ENCODE assay signal across 16 cellular contexts in the genomic region with DNA sequence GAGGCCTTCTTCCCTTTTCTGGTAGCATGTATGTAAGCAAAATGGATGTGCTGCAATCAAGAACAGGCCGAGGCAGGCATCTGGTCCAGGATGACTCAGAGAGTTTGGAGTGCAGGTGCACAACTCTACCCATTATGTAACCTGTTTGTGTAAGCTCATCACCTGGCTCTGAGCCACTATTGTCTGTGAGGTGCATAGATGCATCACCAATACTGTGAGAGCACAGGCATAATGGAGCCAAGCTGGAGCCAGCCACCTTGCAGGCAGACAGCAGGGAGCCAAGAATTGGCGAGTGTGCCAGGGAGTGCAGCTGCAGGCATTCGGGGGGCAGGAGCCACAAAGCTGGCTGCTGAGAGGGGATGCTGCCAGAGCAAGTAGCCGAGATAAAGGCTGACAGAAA.
DNase-seq lines count a peak whose midpoint lies in the region.
"Had no signal": no experiment of that assay in that cellular context is flagged by ENCODE, and none has a peak within 500 bp of the region (broad histone marks: within the 10 kb centered on the region; RNA-seq: fewer than 3 reads in every experiment).

No MANE protein-coding gene starts in this region.

- peak; percentile 19 for DNase-seq in NCI-H1694 (lab: John Stamatoyannopoulos, UW)
- DNase-seq in NCI-H1694 treated with DMSO at 0.1 percent for 48 hours (lab: John Stamatoyannopoulos, UW) = no peak
- peak; percentile 5 for DNase-seq in NAMALWA (ENCODE audit: low spot score)
- DNase-seq in NCI-H69 (lab: John Stamatoyannopoulos, UW) = peak; percentile 86
- DNase-seq in iris pigment epithelial cell (ENCODE audit: low read depth) = peak; percentile 1
- no peak for DNase-seq in T-helper 9 cell
- DNase-seq in iPS-NIHi11 (ENCODE audit: low spot score) = no peak
- no peak for DNase-seq in D341Med (ENCODE audit: low spot score)
- DNase-seq: activated CD4-positive, alpha-beta T cell treated with anti-CD3 and anti-CD28 coated beads for 36 hours; activated naive CD8-positive, alpha-beta T cell treated with anti-CD3 and anti-CD28 coated beads, Interleukin-2, amount 50 U/mL, for 24 hours; activated T-cell treated with anti-CD3 and anti-CD28 coated beads, Interleukin-2, amount 50 U/mL, for 1 hour; effector memory CD8-positive, alpha-beta T cell; foreskin fibroblast; NCI-H187 treated with DMSO at 0.1 percent for 48 hours; Peyer's patch; stimulated activated naive B cell treated with anti-CD40 and anti-IgM and Interleukin-4, amounts not matched to agents 10 μg/mL and 1 μg/mL and 100 μg/mL, for 72 hours had no signal

Comparison
In these comparisons a context has a peak if more than half of its experiments do, and no peak if none do; other contexts are left out.
1. DNase-seq: peak in NCI-H1694 (single experiment), NAMALWA (single experiment), NCI-H69 (single experiment) and iris pigment epithelial cell (single experiment); none in NCI-H1694 treated with DMSO at 0.1 percent for 48 hours (single experiment), T-helper 9 cell (single experiment), iPS-NIHi11 (single experiment) and D341Med (single experiment).